Comparison of ENCODE assay signal across 9 cellular contexts in genomic region chrX:38175140-38175539, GRCh38. TPM values are rescaled to one million over a fixed set of nuclear protein-coding genes. Genes with fewer than 3 reads are reported as not detected.
DNase-seq lines count a peak whose midpoint lies in the region; ATAC-seq and TF ChIP-seq lines count a peak whose summit lies in the region.
"Had no signal": no experiment of that assay in that cellular context is flagged by ENCODE, and none has a peak within 500 bp of the region (broad histone marks: within the 10 kb centered on the region; RNA-seq: fewer than 3 reads in every experiment).

No MANE protein-coding gene starts in this region.

- no peak overlapping the region for H3K27ac ChIP-seq in upper lobe of right lung

- peak; percentile 52 for ATAC-seq in upper lobe of right lung
- no peak for ATAC-seq in GM21737 (IDR thresholded peaks at IDR 0.05; ENCODE audit: unreplicated experiment)
- ATAC-seq in HG02884 (IDR thresholded peaks at IDR 0.05; ENCODE audit: unreplicated experiment), result no peak

- intact Hi-C loops in upper lobe of right lung (cut with DNase I), result no loop called here

- H3K27me3 ChIP-seq in upper lobe of right lung, result no peaks in the 10 kb centered on the region

- DNase-seq in DMS153 (lab: John Stamatoyannopoulos, UW), result peak; percentile 42
- peak; percentile 15 for DNase-seq in HT1080 (ENCODE audit: low read depth)
- DNase-seq in OCI-M1 (lab: John Stamatoyannopoulos, UW), result peak; percentile 55
- DNase-seq in foreskin fibroblast, result peak in 1 of 2 donors; percentile 16
- no peak for DNase-seq in upper lobe of right lung
- DNase-seq in NK-92 (lab: John Stamatoyannopoulos, UW; ENCODE audit: unreplicated experiment), result no peak

- TF ChIP-seq CTCF in foreskin fibroblast (IDR thresholded peaks at IDR 0.05; ENCODE audit: low read depth, low read length) (peak; percentile 25), upper lobe of right lung (IDR thresholded peaks at IDR 0.05) (peak; percentile 33)

- H3K9me3 ChIP-seq in upper lobe of right lung, result no peaks in the 10 kb centered on the region

- H3K4me3 ChIP-seq in foreskin fibroblast (ENCODE audit: low read depth in 1 of 2, low read length in 2 of 2) (no peak overlapping the region), upper lobe of right lung (no peak overlapping the region)

- H3K36me3 ChIP-seq in upper lobe of right lung, result no peaks in the 10 kb centered on the region

- no peaks in the 10 kb centered on the region for H3K4me1 ChIP-seq in upper lobe of right lung

RNA-seq across cellular contexts. Expression of gene SRPX, which starts 45.5 kb away (rescaled TPM):
- 151 and 170 TPM in 2 replicates for total RNA-seq in HT1080 (2014; rRNA removed; shearing (Covaris generic))
- polyA plus RNA-seq in HT1080 (2015; cell fraction: cytosol; rRNA removed), result 205 and 225 TPM in 2 replicates
- 265 and 292 TPM in 2 replicates for polyA plus RNA-seq in HT1080 (2015; cell fraction: nucleus; rRNA removed)
- 56.7 TPM for total RNA-seq in upper lobe of right lung
- polyA plus RNA-seq: IgD-negative memory B cell had no signal

Comparison
In these comparisons a context has a peak if more than half of its experiments do, and no peak if none do; other contexts are left out.
1. DNase-seq: peak in DMS153 (single experiment), HT1080 (single experiment) and OCI-M1 (single experiment); none in upper lobe of right lung (single experiment) and NK-92 (single experiment).